Comparison of ENCODE assay signal across 19 cellular contexts in the genomic region with DNA sequence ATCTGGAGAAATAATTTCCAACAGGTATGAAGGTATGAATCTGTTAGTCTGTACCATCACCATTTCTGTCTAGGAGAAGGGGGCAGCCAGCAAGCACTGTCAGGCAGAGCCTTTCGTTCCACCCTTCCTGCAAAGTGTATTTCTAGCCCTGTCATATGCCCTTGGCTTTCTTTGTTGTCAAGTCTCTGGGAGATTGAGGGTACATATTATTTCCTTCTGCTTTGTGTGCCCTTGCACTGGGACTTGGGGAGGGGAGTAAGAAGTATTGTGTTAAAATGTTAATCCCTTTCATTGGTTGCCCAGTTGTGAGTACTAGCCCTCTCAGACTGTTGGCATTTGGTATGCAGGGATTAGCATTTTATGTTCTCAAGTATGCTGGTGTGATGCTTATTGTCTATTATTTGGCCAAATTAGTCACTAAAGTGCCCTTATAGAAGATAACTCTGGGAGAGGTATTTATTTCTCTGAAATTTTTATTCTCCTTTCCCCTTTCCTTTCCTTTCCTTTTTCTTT.
DNase-seq lines count a peak whose midpoint lies in the region; ATAC-seq and TF ChIP-seq lines count a peak whose summit lies in the region.
"Had no signal": no experiment of that assay in that cellular context is flagged by ENCODE, and none has a peak within 500 bp of the region (broad histone marks: within the 10 kb centered on the region; RNA-seq: fewer than 3 reads in every experiment).

No MANE protein-coding gene starts in this region.

- H3K14ac ChIP-seq in IMR-90 (replicated peaks; ENCODE audit: low read depth, low read length): no peak overlapping the region

- no peak overlapping the region for H3K4me2 ChIP-seq in IMR-90 (ENCODE audit: low read depth, low read length)
- peak overlapping the region; percentile 36 for H3K4me2 ChIP-seq in neural progenitor cell
- H3K4me2 ChIP-seq: PC-9 had no signal

- H3K36me3 Mint-ChIP-seq in CD8-positive, alpha-beta T cell: peaks cover 67% of the 10 kb centered on the region
- H3K36me3 Mint-ChIP-seq in brain (peaks cover 77% of the 10 kb centered on the region), neural progenitor cell (peaks cover 41% of the 10 kb centered on the region)

- H2BK15ac ChIP-seq in IMR-90 (ENCODE audit: low read depth, low read length): no peak overlapping the region

- intact Hi-C loops in CD8-positive, alpha-beta T cell (cut with DNase I, micrococcal nuclease): no loop called here
- intact Hi-C loops in IMR-90 (cut with micrococcal nuclease) (no loop called here), lower leg skin (cut with DNase I; ENCODE audit: low total_unique reads) (no loop called here)

- H2AK9ac ChIP-seq in IMR-90 (replicated peaks; ENCODE audit: low read depth, low read length, poor library complexity): peak overlapping the region; percentile 22

- no TSS peak for BruUV-seq in IMR-90 (replicated peaks; lab: Mats Ljungman, UMichigan)

- no peak for DNase-seq in CD8-positive, alpha-beta T cell
- peak; percentile 12 for DNase-seq in IMR-90
- DNase-seq in neural progenitor cell (ENCODE audit: low spot score): peak; percentile 20
- DNase-seq in inferior parietal cortex (ENCODE audit: extremely low spot score): no peak
- DNase-seq in stimulated activated CD4-positive, alpha-beta T cell treated with anti-CD3 and anti-CD28 coated beads, Interleukin-4, amount 100 ng/mL, for 1 hour: no peak
- DNase-seq in lower leg skin (ENCODE audit: low spot score in 2 of 2): no peak
- DNase-seq in NCI-H2171 treated with DMSO at 0.1 percent for 48 hours (lab: John Stamatoyannopoulos, UW): no peak
- DNase-seq: Calu3, DMS79, NCI-H1417 treated with DMSO at 0.1 percent for 48 hours, NCI-H2029, NCI-H2171, NCI-H446 treated with DMSO at 0.1 percent for 48 hours, NCI-H748 treated with DMSO at 0.1 percent for 48 hours, PC-9, SJCRH30 had no signal

- POLR2A ChIA-PET in CD8-positive, alpha-beta T cell (lab: Charles Lee): no interaction called here
- POLR2A ChIA-PET in IMR-90 (lab: Charles Lee; ENCODE audit: unreplicated experiment): no interaction called here

- H3K9me1 ChIP-seq in IMR-90 (ENCODE audit: insufficient read depth, low read length): peaks cover 2% of the 10 kb centered on the region; the same call in 1 of the 2 replicates

- H2AK5ac ChIP-seq in IMR-90 (ENCODE audit: low read depth, low read length): no peak overlapping the region

- H2BK20ac ChIP-seq in IMR-90 (ENCODE audit: low read depth, low read length): no peak overlapping the region

- H3K27me3 Mint-ChIP-seq in CD8-positive, alpha-beta T cell (ENCODE audit: low read depth): no peaks in the 10 kb centered on the region
- H3K27me3 Mint-ChIP-seq in brain: no peaks in the 10 kb centered on the region
- no peaks in the 10 kb centered on the region for H3K27me3 Mint-ChIP-seq in neural progenitor cell (ENCODE audit: insufficient read depth, low read depth)

- no peaks in the 10 kb centered on the region for H3K9me3 ChIP-seq in CD8-positive, alpha-beta T cell (ENCODE audit: low read length)
- no peaks in the 10 kb centered on the region for H3K9me3 ChIP-seq in IMR-90 (ENCODE audit: control insufficient read depth, insufficient read depth, low read length)
- no peaks in the 10 kb centered on the region for H3K9me3 ChIP-seq in neural progenitor cell (ENCODE audit: low read depth)
- H3K9me3 ChIP-seq: SJCRH30 had no signal

- H3K4me3 ChIP-seq in CD8-positive, alpha-beta T cell (ENCODE audit: low read depth, low read length): no peak overlapping the region
- H3K4me3 ChIP-seq in IMR-90 (ENCODE audit: insufficient read depth, low read depth, low read length) (no peak overlapping the region), neural progenitor cell (no peak overlapping the region), lower leg skin (ENCODE audit: low read depth, poor library complexity, severe bottlenecking) (no peak overlapping the region)
- H3K4me3 ChIP-seq: K562, PC-9, SJCRH30 had no signal

- CTCF ChIA-PET in CD8-positive, alpha-beta T cell (lab: Charles Lee): no interaction called here
- CTCF ChIA-PET in IMR-90 (lab: Yijun Ruan, JAX): interaction anchor here (0.5 kb wide), 1 partner anchor 712 kb away, joined by 4 read pairs; no protein-coding TSS in a partner anchor

- H3K27me3 ChIP-seq in CD8-positive, alpha-beta T cell (ENCODE audit: insufficient read depth, low read length): no peaks in the 10 kb centered on the region
- H3K27me3 ChIP-seq in IMR-90 (ENCODE audit: control insufficient read depth, insufficient read depth, low read length) (no peaks in the 10 kb centered on the region), neural progenitor cell (no peaks in the 10 kb centered on the region)
- H3K27me3 ChIP-seq: SJCRH30 had no signal

- H2AFZ ChIP-seq in IMR-90 (replicated peaks; ENCODE audit: low read length, poor library complexity) (no peak overlapping the region), neural progenitor cell (replicated peaks) (no peak overlapping the region)
- H2AFZ ChIP-seq: PC-9 had no signal

- no peak overlapping the region for H3K23ac ChIP-seq in IMR-90 (ENCODE audit: low read depth, low read length)

- no peak overlapping the region for H3K27ac ChIP-seq in CD8-positive, alpha-beta T cell (ENCODE audit: low read depth, low read length)
- H3K27ac ChIP-seq in IMR-90 (ENCODE audit: insufficient read depth, low read length) (no peak overlapping the region), neural progenitor cell (peak overlapping the region; percentile 38)
- H3K27ac ChIP-seq: PC-9, SJCRH30 had no signal

- H4K8ac ChIP-seq in IMR-90 (ENCODE audit: low read depth in 2 of 2, low read length in 2 of 2): no peak overlapping the region

- H4K20me1 ChIP-seq in IMR-90 (ENCODE audit: insufficient read depth, low read length) (peaks cover 5% of the 10 kb centered on the region; the same call in 1 of the 2 replicates), neural progenitor cell (ENCODE audit: low read depth) (peaks cover 24% of the 10 kb centered on the region)

- H3K4ac ChIP-seq in IMR-90 (ENCODE audit: low read depth, low read length): no peak overlapping the region

- peaks cover 4% of the 10 kb centered on the region for H3F3A ChIP-seq in neural progenitor cell (ENCODE audit: low read depth)

- H3K4me1 Mint-ChIP-seq in CD8-positive, alpha-beta T cell (ENCODE audit: low read depth): no peaks in the 10 kb centered on the region
- H3K4me1 Mint-ChIP-seq in brain (peaks cover 13% of the 10 kb centered on the region), neural progenitor cell (peaks cover 11% of the 10 kb centered on the region)

- H3K36me3 ChIP-seq in CD8-positive, alpha-beta T cell (ENCODE audit: insufficient read depth, low read length): peaks cover 19% of the 10 kb centered on the region
- H3K36me3 ChIP-seq in IMR-90 (ENCODE audit: control insufficient read depth, insufficient read depth, low read length) (peaks cover 12% of the 10 kb centered on the region), neural progenitor cell (no peaks in the 10 kb centered on the region)

- H4K91ac ChIP-seq in IMR-90 (ENCODE audit: insufficient read depth, low read depth, low read length): no peak overlapping the region

- peaks cover 16 to 62% of the 10 kb centered on the region in 2 experiments for H3K79me1 ChIP-seq in IMR-90 (ENCODE audit: low read depth in 1 of 2, low read length in 2 of 2)

- in situ Hi-C loops in IMR-90 (cut with MboI; ENCODE audit: low sequenced_read_pairs): no loop called here

- no peak for TF ChIP-seq RAD21 in IMR-90 (IDR thresholded peaks at IDR 0.05; ENCODE audit: low read length)

- no peak overlapping the region for H3K4me3 Mint-ChIP-seq in CD8-positive, alpha-beta T cell
- H3K4me3 Mint-ChIP-seq in brain (peak overlapping the region in 1 of 5 experiments; percentile 36), neural progenitor cell (no peak overlapping the region)

- no CpG with 5 or more reads among the region's 1 CpG for WGBS in IMR-90 (ENCODE audit: extremely low coverage in 2 of 2, insufficient read length in 1 of 2), 2 experiments
- 0% methylated on average over 1 of the region's 1 CpG for WGBS in lower leg skin, 2 donors

- dilution Hi-C loops in IMR-90 (cut with HindIII; ENCODE audit: low sequenced_read_pairs, unreplicated experiment): no loop called here

- peak overlapping the region; percentile 14 for H3K27ac Mint-ChIP-seq in CD8-positive, alpha-beta T cell
- H3K27ac Mint-ChIP-seq in brain (peak overlapping the region; percentile 24 to 94 (median 66)), neural progenitor cell (peak overlapping the region; percentile 25)

- H2BK120ac ChIP-seq in IMR-90 (ENCODE audit: low read depth, low read length): no peak overlapping the region

- no peak overlapping the region for H3K56ac ChIP-seq in IMR-90 (ENCODE audit: extremely low read depth, insufficient read depth, low read length)

- no peak for TF ChIP-seq CTCF in CD8-positive, alpha-beta T cell (IDR thresholded peaks at IDR 0.05)
- TF ChIP-seq CTCF in IMR-90 (conservative IDR thresholded peaks at IDR 0.05; ENCODE audit: low read depth, low read length): no peak
- TF ChIP-seq CTCF in brain (conservative IDR thresholded peaks at IDR 0.05): no peak
- no peak for TF ChIP-seq CTCF in neural progenitor cell (IDR thresholded peaks at IDR 0.05)
- no peak for TF ChIP-seq CTCF in lower leg skin (IDR thresholded peaks at IDR 0.05)

- H3K9ac ChIP-seq in IMR-90 (ENCODE audit: low read depth, low read length) (no peak overlapping the region), neural progenitor cell (no peak overlapping the region)

- no peak overlapping the region for H2BK5ac ChIP-seq in IMR-90 (ENCODE audit: low read depth, low read length, poor library complexity, severe bottlenecking)

- no peaks in the 10 kb centered on the region for H3K9me3 Mint-ChIP-seq in CD8-positive, alpha-beta T cell
- H3K9me3 Mint-ChIP-seq in brain: no peaks in the 10 kb centered on the region
- no peaks in the 10 kb centered on the region for H3K9me3 Mint-ChIP-seq in neural progenitor cell

- peaks cover 19% of the 10 kb centered on the region for H3K79me2 ChIP-seq in neural progenitor cell (ENCODE audit: low read depth)

- ATAC-seq in CD8-positive, alpha-beta T cell: no peak
- ATAC-seq in IMR-90 (ENCODE audit: low read depth): peak; percentile 44; the same call in 1 of the 2 replicates
- ATAC-seq: HCT116, K562 had no signal

- H3K18ac ChIP-seq in IMR-90 (ENCODE audit: low read depth, low read length): no peak overlapping the region

- H4K5ac ChIP-seq in IMR-90 (ENCODE audit: low read depth, low read length): no peak overlapping the region

- TF ChIP-seq POLR2A in IMR-90 (IDR thresholded peaks at IDR 0.05; ENCODE audit: low read depth, low read length) (no peak), lower leg skin (IDR thresholded peaks at IDR 0.05) (no peak)

- no peaks in the 10 kb centered on the region for H3K4me1 ChIP-seq in CD8-positive, alpha-beta T cell (ENCODE audit: insufficient read depth, low read length)
- H3K4me1 ChIP-seq in IMR-90 (ENCODE audit: control insufficient read depth, insufficient read depth, low read length) (no peaks in the 10 kb centered on the region), neural progenitor cell (peaks cover 10% of the 10 kb centered on the region)
- H3K4me1 ChIP-seq: SJCRH30 had no signal

TF ChIP-seq in IMR-90, 13 proteins besides CTCF, POLR2A, EP300 and RAD21 (continues in another document):
- no peak for TF ChIP-seq BHLHE40 (IDR thresholded peaks at IDR 0.05; ENCODE audit: low read depth, low read length)
- no peak for TF ChIP-seq RFX5 (IDR thresholded peaks at IDR 0.05; ENCODE audit: low read depth, low read length)
- no peak for TF ChIP-seq CEBPB (IDR thresholded peaks at IDR 0.05; ENCODE audit: low read depth, low read length)
- TF ChIP-seq SMC3 (IDR thresholded peaks at IDR 0.05; ENCODE audit: low read depth, low read length): no peak

Comparison
In these comparisons a context has a peak if more than half of its experiments do, and no peak if none do; other contexts are left out.
1. DNase-seq: peak in IMR-90 (single experiment) and neural progenitor cell (single experiment); none in CD8-positive, alpha-beta T cell (0 of 7), inferior parietal cortex (single experiment), stimulated activated CD4-positive, alpha-beta T cell treated with anti-CD3 and anti-CD28 coated beads, Interleukin-4, amount 100 ng/mL, for 1 hour (single experiment), lower leg skin (0 of 2) and NCI-H2171 treated with DMSO at 0.1 percent for 48 hours (single experiment).
2. H3K27ac Mint-ChIP-seq: peak in every context shown above with its lines; median percentile 66 in brain; 25 in neural progenitor cell; 14 in CD8-positive, alpha-beta T cell.